19 cellular contexts compared by ENCODE assay signal in the genomic region with DNA sequence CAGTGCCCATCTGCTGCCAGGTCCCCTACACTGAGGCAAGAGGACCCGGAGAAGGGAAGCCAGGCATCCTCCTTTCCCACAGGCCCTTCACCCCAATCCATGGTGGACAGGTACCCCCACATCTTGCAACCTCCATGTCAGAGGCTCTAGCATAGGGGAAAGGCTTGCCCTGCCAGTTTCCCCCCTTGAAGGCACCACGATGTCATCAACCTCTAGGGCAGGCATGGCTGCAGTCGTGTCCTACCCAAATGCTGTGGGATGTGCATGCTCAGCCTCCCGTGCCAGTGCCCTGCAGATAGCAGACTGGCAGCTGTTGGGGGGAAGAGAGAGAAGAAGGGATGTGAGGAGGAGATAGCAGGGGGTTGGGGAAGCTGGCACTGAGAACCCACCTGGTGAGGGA.
"Had no signal": no experiment of that assay in that cellular context is flagged by ENCODE, and none has a peak within 500 bp of the region (broad histone marks: within the 10 kb centered on the region; RNA-seq: fewer than 3 reads in every experiment).

No MANE protein-coding gene starts in this region.

- ATAC-seq: activated CD4-positive, CD25-positive, alpha-beta regulatory T cell treated with anti-CD3 and anti-CD28 coated beads, Interleukin-2, amount 50 U/mL, for 24 hours; activated naive CD8-positive, alpha-beta T cell treated with anti-CD3 and anti-CD28 coated beads, Interleukin-2, amount 50 U/mL, for 24 hours; activated T-cell treated with anti-CD3 and anti-CD28 coated beads, Interleukin-2, amount 50 U/mL, for 4 hours; stimulated activated memory B cell treated with anti-CD40 and anti-IgM and Interleukin-4, amounts not matched to agents 10 μg/mL and 1 μg/mL and 100 μg/mL, for 72 hours had no signal

- H3K4me1 Mint-ChIP-seq: activated naive CD8-positive, alpha-beta T cell treated with anti-CD3 and anti-CD28 coated beads, Interleukin-2, amount 50 U/mL, for 24 hours had no signal

- H3K9me3 Mint-ChIP-seq: activated CD4-positive, alpha-beta T cell treated with anti-CD3 and anti-CD28 coated beads, Interleukin-2, amount 10 ng/mL, durations not matched to agents 7 days and 5 days; activated naive CD4-positive, alpha-beta T cell treated with anti-CD3 and anti-CD28 coated beads for 36 hours; activated naive CD8-positive, alpha-beta T cell treated with anti-CD3 and anti-CD28 coated beads, Interleukin-2, amount 50 U/mL, for 24 hours; activated T-cell treated with anti-CD3 and anti-CD28 coated beads, Interleukin-2, amount 50 U/mL, for 4 hours; brain; neural crest cell; stimulated activated memory B cell treated with anti-CD40 and anti-IgM and Interleukin-4, amounts not matched to agents 10 μg/mL and 1 μg/mL and 100 μg/mL, for 72 hours had no signal

- H3K4me1 ChIP-seq: foreskin keratinocyte, left lung had no signal

- H3K27ac Mint-ChIP-seq: activated CD4-positive, alpha-beta T cell treated with anti-CD3 and anti-CD28 coated beads, Interleukin-2, amount 10 ng/mL, durations not matched to agents 7 days and 5 days; activated naive CD4-positive, alpha-beta T cell treated with anti-CD3 and anti-CD28 coated beads for 36 hours; activated naive CD8-positive, alpha-beta T cell treated with anti-CD3 and anti-CD28 coated beads, Interleukin-2, amount 50 U/mL, for 24 hours; stimulated activated memory B cell treated with anti-CD40 and anti-IgM and Interleukin-4, amounts not matched to agents 10 μg/mL and 1 μg/mL and 100 μg/mL, for 72 hours had no signal

- H3K27me3 ChIP-seq: sigmoid colon, thyroid gland had no signal

- DNase-seq: activated CD4-positive, alpha-beta T cell treated with anti-CD3 and anti-CD28 coated beads, Interleukin-2, amount 10 ng/mL, durations not matched to agents 7 days and 5 days; activated CD8-positive, alpha-beta memory T cell treated with anti-CD3 and anti-CD28 coated beads, Interleukin-2, amount 50 U/mL, for 4 hours; activated naive CD4-positive, alpha-beta T cell treated with anti-CD3 and anti-CD28 coated beads for 36 hours; activated naive CD8-positive, alpha-beta T cell treated with anti-CD3 and anti-CD28 coated beads, Interleukin-2, amount 50 U/mL, for 24 hours; activated T-cell treated with anti-CD3 and anti-CD28 coated beads, Interleukin-2, amount 50 U/mL, for 4 hours; anterior cingulate cortex; dorsolateral prefrontal cortex; left lung; sigmoid colon; stimulated activated CD4-positive, alpha-beta T cell treated with anti-CD3 and anti-CD28 coated beads, Interleukin-4, amount 100 ng/mL, for 24 hours; T-helper 1 cell; T-helper 9 cell had no signal

- H3K27ac ChIP-seq: dorsolateral prefrontal cortex, epithelial cell of prostate, foreskin keratinocyte, left lung, sigmoid colon had no signal

- H3K4me3 Mint-ChIP-seq: activated CD4-positive, alpha-beta T cell treated with anti-CD3 and anti-CD28 coated beads, Interleukin-2, amount 10 ng/mL, durations not matched to agents 7 days and 5 days; activated naive CD4-positive, alpha-beta T cell treated with anti-CD3 and anti-CD28 coated beads for 36 hours; activated naive CD8-positive, alpha-beta T cell treated with anti-CD3 and anti-CD28 coated beads, Interleukin-2, amount 50 U/mL, for 24 hours; activated T-cell treated with anti-CD3 and anti-CD28 coated beads, Interleukin-2, amount 50 U/mL, for 4 hours; stimulated activated memory B cell treated with anti-CD40 and anti-IgM and Interleukin-4, amounts not matched to agents 10 μg/mL and 1 μg/mL and 100 μg/mL, for 72 hours had no signal

- H3K36me3 Mint-ChIP-seq: brain; stimulated activated memory B cell treated with anti-CD40 and anti-IgM and Interleukin-4, amounts not matched to agents 10 μg/mL and 1 μg/mL and 100 μg/mL, for 72 hours had no signal

- H3K9me3 ChIP-seq: left lung, sigmoid colon, thyroid gland had no signal

- H3K36me3 ChIP-seq: left lung, sigmoid colon, thyroid gland had no signal

- H3K4me3 ChIP-seq: left lung, thyroid gland had no signal
